In the genomic region with DNA sequence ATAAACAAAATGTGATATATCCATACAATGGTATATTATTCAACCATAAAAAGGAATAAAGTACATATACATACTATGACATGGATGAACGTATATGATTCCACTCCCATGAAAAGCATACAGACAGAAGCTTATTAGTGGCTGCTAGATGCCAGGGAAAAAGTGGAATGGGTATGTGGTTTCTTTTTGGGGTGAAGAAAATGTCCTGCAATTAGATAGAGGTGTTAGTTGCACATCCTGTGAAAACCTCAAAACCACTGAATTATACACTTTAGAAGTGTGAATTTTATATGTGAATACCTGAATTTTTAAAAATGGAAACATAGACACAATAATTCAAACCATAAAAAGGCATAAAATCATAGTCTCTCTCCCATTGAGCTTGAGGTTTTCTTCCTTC, we compare ENCODE assay signal across 15 cellular contexts. TPM values are rescaled to one million over a fixed set of nuclear protein-coding genes. Genes with fewer than 3 reads are reported as not detected.
DNase-seq lines count a peak whose midpoint lies in the region; ATAC-seq, FAIRE-seq and TF ChIP-seq lines count a peak whose summit lies in the region.
"Had no signal": no experiment of that assay in that cellular context is flagged by ENCODE, and none has a peak within 500 bp of the region (broad histone marks: within the 10 kb centered on the region; RNA-seq: fewer than 3 reads in every experiment).

No MANE protein-coding gene starts in this region.

- no peaks in the 10 kb centered on the region for H3K36me3 ChIP-seq in CD8-positive, alpha-beta T cell (ENCODE audit: insufficient read depth, low read length)

- POLR2A ChIA-PET in CD8-positive, alpha-beta T cell (lab: Charles Lee) = interaction anchor here (1.0 to 2.6 kb wide), 2 partner anchors 10 to 11 kb away, joined by 3 to 9 read pairs; a partner anchor contains a TSS

- CTCF ChIA-PET in CD8-positive, alpha-beta T cell (lab: Charles Lee) = no interaction called here

- H3K4me1 Mint-ChIP-seq in CD8-positive, alpha-beta T cell (ENCODE audit: low read depth) = peaks cover 76% of the 10 kb centered on the region
- peaks cover 73% of the 10 kb centered on the region for H3K4me1 Mint-ChIP-seq in central memory CD8-positive, alpha-beta T cell
- H3K4me1 Mint-ChIP-seq in natural killer cell treated with Interleukin-12 subunit alpha and Interleukin-12 subunit beta and Interleukin-15 and Interleukin-18, amount 100 ng/mL, for 72 hours (ENCODE audit: low read depth in 2 of 2) = peaks cover 45 to 62% of the 10 kb centered on the region in 2 donors
- H3K4me1 Mint-ChIP-seq: H9 had no signal

- no peak overlapping the region for H3K27ac Mint-ChIP-seq in CD8-positive, alpha-beta T cell
- H3K27ac Mint-ChIP-seq in central memory CD8-positive, alpha-beta T cell (ENCODE audit: low read depth) = peak overlapping the region; percentile 93
- H3K27ac Mint-ChIP-seq in natural killer cell treated with Interleukin-12 subunit alpha and Interleukin-12 subunit beta and Interleukin-15 and Interleukin-18, amount 100 ng/mL, for 72 hours = no peak overlapping the region
- H3K27ac Mint-ChIP-seq: B cell; CD4-positive, alpha-beta T cell; H9 had no signal

- intact Hi-C loops in CD8-positive, alpha-beta T cell (cut with DNase I, micrococcal nuclease) = no loop called here

- H3K9me3 ChIP-seq in CD8-positive, alpha-beta T cell (ENCODE audit: low read length) = no peaks in the 10 kb centered on the region
- H3K9me3 ChIP-seq: Caco-2 had no signal

- no peak for TF ChIP-seq CTCF in CD8-positive, alpha-beta T cell (IDR thresholded peaks at IDR 0.05)

- H3K27me3 ChIP-seq in CD8-positive, alpha-beta T cell (ENCODE audit: insufficient read depth, low read length) = no peaks in the 10 kb centered on the region

- peaks cover 54% of the 10 kb centered on the region for H3K36me3 Mint-ChIP-seq in CD8-positive, alpha-beta T cell
- peaks cover 21% of the 10 kb centered on the region for H3K36me3 Mint-ChIP-seq in central memory CD8-positive, alpha-beta T cell (ENCODE audit: insufficient read depth)
- H3K36me3 Mint-ChIP-seq in natural killer cell treated with Interleukin-12 subunit alpha and Interleukin-12 subunit beta and Interleukin-15 and Interleukin-18, amount 100 ng/mL, for 72 hours = peaks cover 7% of the 10 kb centered on the region

- H3K27ac ChIP-seq in CD8-positive, alpha-beta T cell (ENCODE audit: low read depth, low read length) = no peak overlapping the region

- peak; percentile 70 for FAIRE-seq in G401.6 (lab: Jason Lieb, UNC)
- FAIRE-seq: A204.1, GM18507 had no signal

- no peak overlapping the region for H3K4me3 ChIP-seq in CD8-positive, alpha-beta T cell (ENCODE audit: low read depth, low read length)

- H3K4me3 Mint-ChIP-seq in CD8-positive, alpha-beta T cell = peak overlapping the region; percentile 51
- peak overlapping the region; percentile 41 for H3K4me3 Mint-ChIP-seq in central memory CD8-positive, alpha-beta T cell
- peak overlapping the region; percentile 43 for H3K4me3 Mint-ChIP-seq in natural killer cell treated with Interleukin-12 subunit alpha and Interleukin-12 subunit beta and Interleukin-15 and Interleukin-18, amount 100 ng/mL, for 72 hours
- H3K4me3 Mint-ChIP-seq: B cell; CD4-positive, alpha-beta T cell; H9 had no signal

- no peak for DNase-seq in CD8-positive, alpha-beta T cell
- no peak for DNase-seq in central memory CD8-positive, alpha-beta T cell (ENCODE audit: low spot score in 2 of 2)
- DNase-seq in natural killer cell treated with Interleukin-12 subunit alpha and Interleukin-12 subunit beta and Interleukin-15 and Interleukin-18, amount 100 ng/mL, for 72 hours (ENCODE audit: low spot score) = no peak
- no peak for DNase-seq in NK-92 (lab: John Stamatoyannopoulos, UW; ENCODE audit: unreplicated experiment)
- DNase-seq in stimulated activated CD4-positive, alpha-beta T cell treated with anti-CD3 and anti-CD28 coated beads, Interleukin-1b, Interleukin-23, amount 100 ng/mL, for 48 hours = no peak
- DNase-seq: C1 segment of cervical spinal cord; Caco-2; CD4-positive, alpha-beta T cell; GOT3; H9 had no signal

- peaks cover 51% of the 10 kb centered on the region for H3K4me1 ChIP-seq in CD8-positive, alpha-beta T cell (ENCODE audit: insufficient read depth, low read length)

- no peaks in the 10 kb centered on the region for H3K27me3 Mint-ChIP-seq in CD8-positive, alpha-beta T cell (ENCODE audit: low read depth)
- no peaks in the 10 kb centered on the region for H3K27me3 Mint-ChIP-seq in central memory CD8-positive, alpha-beta T cell
- H3K27me3 Mint-ChIP-seq in natural killer cell treated with Interleukin-12 subunit alpha and Interleukin-12 subunit beta and Interleukin-15 and Interleukin-18, amount 100 ng/mL, for 72 hours = no peaks in the 10 kb centered on the region
- H3K27me3 Mint-ChIP-seq: B cell; CD4-positive, alpha-beta T cell had no signal

- H3K9me3 Mint-ChIP-seq in CD8-positive, alpha-beta T cell = no peaks in the 10 kb centered on the region
- no peaks in the 10 kb centered on the region for H3K9me3 Mint-ChIP-seq in central memory CD8-positive, alpha-beta T cell
- no peaks in the 10 kb centered on the region for H3K9me3 Mint-ChIP-seq in natural killer cell treated with Interleukin-12 subunit alpha and Interleukin-12 subunit beta and Interleukin-15 and Interleukin-18, amount 100 ng/mL, for 72 hours
- H3K9me3 Mint-ChIP-seq: CD4-positive, alpha-beta T cell; H9 had no signal

- peak; percentile 29 for ATAC-seq in CD8-positive, alpha-beta T cell
- ATAC-seq in central memory CD8-positive, alpha-beta T cell (replicated peaks; ENCODE audit: extremely low read depth, poor library complexity, severe bottlenecking) = peak; percentile 67
- ATAC-seq in natural killer cell treated with Interleukin-12 subunit alpha and Interleukin-12 subunit beta and Interleukin-15 and Interleukin-18, amount 100 ng/mL, for 72 hours = peak in 1 of 2 donors; percentile 49
- ATAC-seq in GM19455 (IDR thresholded peaks at IDR 0.05; ENCODE audit: unreplicated experiment) = no peak

RNA-seq across cellular contexts. Expression of a gene that starts 11.2 kb away (rescaled TPM):
- 10 to 100 TPM; 74.6 to 79.3 TPM for total RNA-seq in CD8-positive, alpha-beta T cell
- total RNA-seq in natural killer cell treated with Interleukin-12 subunit alpha and Interleukin-12 subunit beta and Interleukin-15 and Interleukin-18, amount 100 ng/mL, for 72 hours = 10 to 100 TPM; 19.2 to 28.6 TPM
